Comparison of ENCODE assay signal across 9 cellular contexts in genomic region chr20:289693-290080, GRCh38. TPM values are rescaled to one million over a fixed set of nuclear protein-coding genes. Genes with fewer than 3 reads are reported as not detected.
DNase-seq lines count a peak whose midpoint lies in the region; ATAC-seq and TF ChIP-seq lines count a peak whose summit lies in the region.
"Had no signal": no experiment of that assay in that cellular context is flagged by ENCODE, and none has a peak within 500 bp of the region (broad histone marks: within the 10 kb centered on the region; RNA-seq: fewer than 3 reads in every experiment).

No MANE protein-coding gene starts in this region.

- DNase-seq in cardiac septum (ENCODE audit: low spot score) (peak; percentile 9), Right ventricle myocardium inferior (ENCODE audit: missing footprints) (no peak), ascending aorta (ENCODE audit: low spot score in 2 of 2) (no peak), left colon (no peak), cerebellar nuclear complex (lab: John Stamatoyannopoulos, UW) (no peak), activated gamma-delta T cell treated with Interleukin-2 at 50 U/mL for 16 hours (no peak)

- intact Hi-C loops in cardiac septum (cut with DNase I) (no loop called here), Right ventricle myocardium inferior (cut with DNase I) (no loop called here), ascending aorta (cut with DNase I) (loop anchor here (1.0 kb wide), 2 partner anchors 21 to 35 kb away; no protein-coding TSS in a partner anchor), left colon (cut with DNase I, micrococcal nuclease) (loop anchor here in 1 of 2 donors (10.0 kb wide), 1 partner anchor 45 kb away; no protein-coding TSS in a partner anchor)

- no peaks in the 10 kb centered on the region for H3K36me3 ChIP-seq in ascending aorta
- H3K36me3 ChIP-seq in urinary bladder (ENCODE audit: insufficient read depth), result no peaks in the 10 kb centered on the region

- ATAC-seq in Right ventricle myocardium inferior, result no peak
- peak; percentile 15 for ATAC-seq in left colon
- no peak for ATAC-seq in GM21529 (IDR thresholded peaks at IDR 0.05; ENCODE audit: unreplicated experiment)

- H3K27ac ChIP-seq in ascending aorta, result peak overlapping the region; percentile 69 to 71
- H3K27ac ChIP-seq in urinary bladder (ENCODE audit: low read depth), result no peak overlapping the region

- no peak for TF ChIP-seq CTCF in ascending aorta (IDR thresholded peaks at IDR 0.05)

- H3K4me3 ChIP-seq in ascending aorta (peak overlapping the region; percentile 77 to 79), urinary bladder (ENCODE audit: low read depth, low read length) (peak overlapping the region; percentile 47)

- no peaks in the 10 kb centered on the region for H3K9me3 ChIP-seq in ascending aorta

- 43% methylated on average over 2 of the region's 2 CpGs for WGBS in urinary bladder

- no peaks in the 10 kb centered on the region for H3K27me3 ChIP-seq in ascending aorta

- H3K4me1 ChIP-seq in ascending aorta (peaks cover 5 to 9% of the 10 kb centered on the region in 2 donors), urinary bladder (ENCODE audit: insufficient read depth) (no peaks in the 10 kb centered on the region)

RNA-seq across cellular contexts. Expression of gene C20orf96, which starts 0.9 kb away (rescaled TPM):
- total RNA-seq in cardiac septum (3.7 TPM), Right ventricle myocardium inferior (5.4 TPM), ascending aorta (0.32 TPM), left colon (10 to 100 TPM; 10.1 to 13.1 TPM), urinary bladder (5.0 TPM)
- 6.4 TPM for polyA plus RNA-seq in urinary bladder

RNA-seq across cellular contexts. Expression of gene ZCCHC3, which starts 7.7 kb away (rescaled TPM):
- total RNA-seq in cardiac septum (10.4 TPM), Right ventricle myocardium inferior (11.0 TPM), ascending aorta (15.6 TPM), left colon (10 to 100 TPM; 10.2 to 13.0 TPM), urinary bladder (18.0 TPM)
- polyA plus RNA-seq in urinary bladder, result 14.2 TPM

RNA-seq across cellular contexts. Expression of gene DEFB132, which starts 32.2 kb away (rescaled TPM):
- total RNA-seq in cardiac septum, result not detected
- total RNA-seq in Right ventricle myocardium inferior, result not detected
- total RNA-seq in ascending aorta, result 0.32 TPM
- total RNA-seq in left colon, result not detected
- total RNA-seq in urinary bladder, result not detected
- 0.04 TPM for polyA plus RNA-seq in urinary bladder
- total RNA-seq: G401 had no signal

RNA-seq across cellular contexts. Expression of gene SOX12, which starts 35.7 kb away (rescaled TPM):
- total RNA-seq in cardiac septum, result 10.6 TPM
- total RNA-seq in Right ventricle myocardium inferior, result 16.5 TPM
- total RNA-seq in ascending aorta, result 6.2 TPM
- 1 to 10 TPM; 3.8 to 5.6 TPM for total RNA-seq in left colon
- total RNA-seq in urinary bladder, result 3.4 TPM
- polyA plus RNA-seq in urinary bladder, result 11.1 TPM

RNA-seq across cellular contexts. Expression of gene NRSN2, which starts 57.2 kb away (rescaled TPM):
- total RNA-seq in cardiac septum (23.9 TPM), Right ventricle myocardium inferior (19.8 TPM), ascending aorta (24.5 TPM), left colon (1 to 10 TPM; 9.4 to 10.0 TPM), urinary bladder (10.8 TPM)
- 47.5 TPM for polyA plus RNA-seq in urinary bladder
